ENCODE assay signal across 35 cellular contexts in genomic region chr19:467554-467953, GRCh38. TPM values are rescaled to one million over a fixed set of nuclear protein-coding genes. Genes with fewer than 3 reads are reported as not detected.
"Had no signal": no experiment of that assay in that cellular context is flagged by ENCODE, and none has a peak within 500 bp of the region (broad histone marks: within the 10 kb centered on the region; RNA-seq: fewer than 3 reads in every experiment).

No MANE protein-coding gene starts in this region.

- H3K27ac ChIP-seq: adrenal gland, body of pancreas, esophagus muscularis mucosa, foreskin keratinocyte, gastrocnemius medialis had no signal

- FAIRE-seq: colon had no signal

- DNase-seq: activated CD4-positive, alpha-beta memory T cell treated with anti-CD3 and anti-CD28 coated beads for 36 hours; activated CD4-positive, alpha-beta T cell treated with anti-CD3 and anti-CD28 coated beads for 36 hours; activated CD4-positive, alpha-beta T cell treated with anti-CD3 and anti-CD28 coated beads, Interleukin-2, amount 10 ng/mL, durations not matched to agents 24 days and 14 days; activated CD4-positive, CD25-positive, alpha-beta regulatory T cell; activated CD4-positive, CD25-positive, alpha-beta regulatory T cell treated with anti-CD3 and anti-CD28 coated beads, Interleukin-2, amount 50 U/mL, for 72 hours; activated CD8-positive, alpha-beta memory T cell treated with anti-CD3 and anti-CD28 coated beads, Interleukin-2, amount 10 ng/mL, durations not matched to agents 7 days and 5 days; activated CD8-positive, alpha-beta memory T cell treated with anti-CD3 and anti-CD28 coated beads, Interleukin-2, amount 50 U/mL, for 4 hours; activated CD8-positive, alpha-beta T cell treated with anti-CD3 and anti-CD28 coated beads, Interleukin-2, amount 10 ng/mL, durations not matched to agents 7 days and 5 days; activated effector memory CD4-positive, alpha-beta T cell treated with anti-CD3 and anti-CD28 coated beads, Interleukin-2, amount 50 U/mL, for 16 hours; activated naive CD4-positive, alpha-beta T cell treated with anti-CD3 and anti-CD28 coated beads for 36 hours; activated naive CD8-positive, alpha-beta T cell treated with anti-CD3 and anti-CD28 coated beads for 36 hours; activated naive CD8-positive, alpha-beta T cell treated with anti-CD3 and anti-CD28 coated beads, Interleukin-2, amount 50 U/mL, for 24 hours; activated T-cell treated with anti-CD3 and anti-CD28 coated beads, Interleukin-2, amount 50 U/mL, for 1 hour; activated T-cell treated with anti-CD3 and anti-CD28 coated beads, Interleukin-2, amount 50 U/mL, for 48 hours; adrenal gland; amygdala; body of pancreas; caudate nucleus; cortex of kidney; dermis blood vessel endothelial cell; effector CD4-positive, alpha-beta T cell; effector memory CD8-positive, alpha-beta T cell; erythroblast; foreskin keratinocyte; gastrocnemius medialis; SW 1271; T-helper 1 cell; T-helper 17 cell had no signal

- H3K27me3 ChIP-seq: adrenal gland, body of pancreas, esophagus muscularis mucosa had no signal

- H3K4me1 ChIP-seq: adrenal gland, body of pancreas, esophagus muscularis mucosa, foreskin keratinocyte, gastrocnemius medialis had no signal

- ATAC-seq: activated CD4-positive, alpha-beta T cell treated with anti-CD3 and anti-CD28 coated beads for 36 hours; activated CD8-positive, alpha-beta memory T cell treated with anti-CD3 and anti-CD28 coated beads, Interleukin-2, amount 10 ng/mL, durations not matched to agents 7 days and 5 days; activated CD8-positive, alpha-beta T cell treated with anti-CD3 and anti-CD28 coated beads, Interleukin-2, amount 10 ng/mL, durations not matched to agents 7 days and 5 days; activated naive CD8-positive, alpha-beta T cell treated with anti-CD3 and anti-CD28 coated beads, Interleukin-2, amount 50 U/mL, for 24 hours; body of pancreas; effector memory CD8-positive, alpha-beta T cell; foreskin keratinocyte; gastrocnemius medialis; T-helper 17 cell had no signal

- H3K4me3 ChIP-seq: adrenal gland, body of pancreas, esophagus muscularis mucosa, gastrocnemius medialis had no signal

- H3K27ac Mint-ChIP-seq: activated CD4-positive, alpha-beta memory T cell treated with anti-CD3 and anti-CD28 coated beads for 36 hours; activated CD4-positive, alpha-beta T cell treated with anti-CD3 and anti-CD28 coated beads for 36 hours; activated CD4-positive, alpha-beta T cell treated with anti-CD3 and anti-CD28 coated beads, Interleukin-2, amount 10 ng/mL, durations not matched to agents 24 days and 14 days; activated CD8-positive, alpha-beta memory T cell treated with anti-CD3 and anti-CD28 coated beads, Interleukin-2, amount 10 ng/mL, durations not matched to agents 7 days and 5 days; activated CD8-positive, alpha-beta T cell treated with anti-CD3 and anti-CD28 coated beads, Interleukin-2, amount 10 ng/mL, durations not matched to agents 7 days and 5 days; activated naive CD4-positive, alpha-beta T cell treated with anti-CD3 and anti-CD28 coated beads for 36 hours; activated naive CD4-positive, alpha-beta T cell treated with anti-CD3 and anti-CD28 coated beads, Interleukin-2, amount 50 U/mL, for 24 hours; activated naive CD8-positive, alpha-beta T cell treated with anti-CD3 and anti-CD28 coated beads for 36 hours; activated naive CD8-positive, alpha-beta T cell treated with anti-CD3 and anti-CD28 coated beads, Interleukin-2, amount 50 U/mL, for 24 hours; activated T-helper 1 cell treated with anti-CD3 and anti-CD28 coated beads, Interleukin-12 subunit alpha, Interleukin-12 subunit beta, Interleukin-2, Interleukin-4 antibody, amounts not matched to agents 30 ng/mL and 10 ng/mL and 1 ng/mL, durations not matched to agents 14 hours and 24 hours and 36 hours; activated T-helper 2 cell treated with anti-CD3 and anti-CD28 coated beads, Interferon-gamma antibody, Interleukin-2, Interleukin-4, amounts not matched to agents 10 μg/mL and 5 μg/mL and 100 μg/mL, durations not matched to agents 14 hours and 24 hours and 36 hours; effector memory CD8-positive, alpha-beta T cell; T-helper 17 cell had no signal

- H3K4me1 Mint-ChIP-seq: activated CD4-positive, alpha-beta T cell treated with anti-CD3 and anti-CD28 coated beads for 36 hours; activated CD4-positive, alpha-beta T cell treated with anti-CD3 and anti-CD28 coated beads, Interleukin-2, amount 10 ng/mL, durations not matched to agents 24 days and 14 days; activated CD8-positive, alpha-beta memory T cell treated with anti-CD3 and anti-CD28 coated beads, Interleukin-2, amount 10 ng/mL, durations not matched to agents 7 days and 5 days; activated naive CD4-positive, alpha-beta T cell treated with anti-CD3 and anti-CD28 coated beads, Interleukin-2, amount 50 U/mL, for 24 hours; activated naive CD8-positive, alpha-beta T cell treated with anti-CD3 and anti-CD28 coated beads for 36 hours; activated naive CD8-positive, alpha-beta T cell treated with anti-CD3 and anti-CD28 coated beads, Interleukin-2, amount 50 U/mL, for 24 hours; T-helper 17 cell had no signal

- H3K9me3 ChIP-seq: adrenal gland, body of pancreas, esophagus muscularis mucosa, gastrocnemius medialis had no signal

- H3K4me3 Mint-ChIP-seq: activated CD4-positive, alpha-beta memory T cell treated with anti-CD3 and anti-CD28 coated beads for 36 hours; activated CD4-positive, alpha-beta T cell treated with anti-CD3 and anti-CD28 coated beads for 36 hours; activated CD4-positive, alpha-beta T cell treated with anti-CD3 and anti-CD28 coated beads, Interleukin-2, amount 10 ng/mL, durations not matched to agents 24 days and 14 days; activated CD8-positive, alpha-beta memory T cell treated with anti-CD3 and anti-CD28 coated beads, Interleukin-2, amount 10 ng/mL, durations not matched to agents 7 days and 5 days; activated CD8-positive, alpha-beta T cell treated with anti-CD3 and anti-CD28 coated beads, Interleukin-2, amount 10 ng/mL, durations not matched to agents 7 days and 5 days; activated naive CD4-positive, alpha-beta T cell treated with anti-CD3 and anti-CD28 coated beads for 36 hours; activated naive CD4-positive, alpha-beta T cell treated with anti-CD3 and anti-CD28 coated beads, Interleukin-2, amount 50 U/mL, for 24 hours; activated naive CD8-positive, alpha-beta T cell treated with anti-CD3 and anti-CD28 coated beads for 36 hours; activated naive CD8-positive, alpha-beta T cell treated with anti-CD3 and anti-CD28 coated beads, Interleukin-2, amount 50 U/mL, for 24 hours; activated T-helper 1 cell treated with anti-CD3 and anti-CD28 coated beads, Interleukin-12 subunit alpha, Interleukin-12 subunit beta, Interleukin-2, Interleukin-4 antibody, amounts not matched to agents 30 ng/mL and 10 ng/mL and 1 ng/mL, durations not matched to agents 14 hours and 24 hours and 36 hours; effector memory CD8-positive, alpha-beta T cell; T-helper 17 cell had no signal

- H3K36me3 ChIP-seq: adrenal gland, esophagus muscularis mucosa, gastrocnemius medialis had no signal

- H3K36me3 Mint-ChIP-seq: activated CD4-positive, alpha-beta memory T cell treated with anti-CD3 and anti-CD28 coated beads for 36 hours; activated CD8-positive, alpha-beta memory T cell treated with anti-CD3 and anti-CD28 coated beads, Interleukin-2, amount 10 ng/mL, durations not matched to agents 7 days and 5 days; activated naive CD4-positive, alpha-beta T cell treated with anti-CD3 and anti-CD28 coated beads, Interleukin-2, amount 50 U/mL, for 24 hours; activated naive CD8-positive, alpha-beta T cell treated with anti-CD3 and anti-CD28 coated beads for 36 hours had no signal

- H3K9me3 Mint-ChIP-seq: activated CD4-positive, alpha-beta memory T cell treated with anti-CD3 and anti-CD28 coated beads for 36 hours; activated CD4-positive, alpha-beta T cell treated with anti-CD3 and anti-CD28 coated beads, Interleukin-2, amount 10 ng/mL, durations not matched to agents 24 days and 14 days; activated naive CD4-positive, alpha-beta T cell treated with anti-CD3 and anti-CD28 coated beads for 36 hours; activated naive CD4-positive, alpha-beta T cell treated with anti-CD3 and anti-CD28 coated beads, Interleukin-2, amount 50 U/mL, for 24 hours had no signal

RNA-seq across cellular contexts. Expression of gene SHC2, which starts 6.7 kb away (rescaled TPM):
- total RNA-seq: activated CD4-positive, alpha-beta T cell treated with anti-CD3 and anti-CD28 coated beads, Interleukin-2, amount 10 ng/mL, durations not matched to agents 24 days and 14 days; activated CD8-positive, alpha-beta memory T cell treated with anti-CD3 and anti-CD28 coated beads for 36 hours; activated CD8-positive, alpha-beta memory T cell treated with anti-CD3 and anti-CD28 coated beads, Interleukin-2, amount 10 ng/mL, durations not matched to agents 7 days and 5 days; activated CD8-positive, alpha-beta T cell treated with anti-CD3 and anti-CD28 coated beads, Interleukin-2, amount 10 ng/mL, durations not matched to agents 7 days and 5 days; activated naive CD4-positive, alpha-beta T cell treated with anti-CD3 and anti-CD28 coated beads for 36 hours; activated T-helper 1 cell treated with anti-CD3 and anti-CD28 coated beads, Interleukin-12 subunit alpha, Interleukin-12 subunit beta, Interleukin-2, Interleukin-4 antibody, amounts not matched to agents 30 ng/mL and 10 ng/mL and 1 ng/mL, durations not matched to agents 14 hours and 24 hours and 36 hours; activated T-helper 2 cell treated with anti-CD3 and anti-CD28 coated beads, Interferon-gamma antibody, Interleukin-2, Interleukin-4, amounts not matched to agents 10 μg/mL and 5 μg/mL and 100 μg/mL, durations not matched to agents 14 hours and 24 hours and 36 hours; T-helper 17 cell had no signal

RNA-seq across cellular contexts. Expression of gene C2CD4C, which starts 58.6 kb away (rescaled TPM):
- total RNA-seq: activated CD8-positive, alpha-beta memory T cell treated with anti-CD3 and anti-CD28 coated beads for 36 hours; activated CD8-positive, alpha-beta memory T cell treated with anti-CD3 and anti-CD28 coated beads, Interleukin-2, amount 10 ng/mL, durations not matched to agents 7 days and 5 days; activated CD8-positive, alpha-beta T cell treated with anti-CD3 and anti-CD28 coated beads, Interleukin-2, amount 10 ng/mL, durations not matched to agents 7 days and 5 days; T-helper 17 cell had no signal
- polyA plus RNA-seq: aorta had no signal
